Comparison of ENCODE assay signal across 1 cellular context in the genomic region with DNA sequence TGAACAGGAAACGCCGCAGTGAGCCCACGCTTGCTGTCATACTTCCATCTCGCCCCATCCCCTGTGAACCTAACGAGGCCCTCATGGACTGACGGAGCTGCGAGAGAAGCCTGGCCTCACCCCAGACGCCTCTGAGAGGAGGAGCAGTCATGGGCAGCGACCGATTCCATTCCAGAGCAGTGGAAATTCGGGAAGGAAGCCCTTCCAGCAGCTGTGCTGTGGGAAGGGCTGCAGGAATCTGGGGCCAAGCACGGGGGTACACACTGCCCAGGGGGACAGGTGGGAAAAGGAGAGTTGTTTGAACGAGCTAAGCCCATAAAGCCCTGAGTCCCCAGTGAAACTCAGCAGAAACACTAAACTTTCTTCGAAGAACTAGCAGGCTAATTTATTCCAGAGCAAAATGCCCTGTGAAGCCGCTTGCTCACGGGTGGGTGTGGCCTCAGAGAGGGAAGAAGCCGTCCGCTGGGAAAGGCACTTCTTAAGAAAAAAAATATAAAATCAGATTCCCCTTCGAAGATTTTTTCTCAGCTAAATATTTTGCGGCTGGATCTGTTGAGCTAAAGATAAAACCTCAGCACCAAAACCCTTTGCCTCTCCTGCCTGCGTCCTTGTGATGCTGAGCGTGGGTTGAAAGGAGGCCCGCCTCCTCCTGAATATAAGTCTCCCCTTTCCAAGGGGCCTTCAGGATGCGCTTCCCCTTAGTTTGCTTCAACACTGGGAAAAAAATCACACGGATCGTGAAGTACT.
TF ChIP-seq lines count a peak whose summit lies in the region.

No MANE protein-coding gene starts in this region.

TF ChIP-seq in GM23338, 12 proteins besides CTCF, POLR2A, EP300 and RAD21 (continued from another document):
- TF ChIP-seq ZNF462 (CRISPR knock-in tag; IDR thresholded peaks at IDR 0.05) (no peak), ZNF331 (CRISPR knock-in tag; IDR thresholded peaks at IDR 0.05; ENCODE audit: low read depth) (no peak)
- TF ChIP-seq, protein P1, sequence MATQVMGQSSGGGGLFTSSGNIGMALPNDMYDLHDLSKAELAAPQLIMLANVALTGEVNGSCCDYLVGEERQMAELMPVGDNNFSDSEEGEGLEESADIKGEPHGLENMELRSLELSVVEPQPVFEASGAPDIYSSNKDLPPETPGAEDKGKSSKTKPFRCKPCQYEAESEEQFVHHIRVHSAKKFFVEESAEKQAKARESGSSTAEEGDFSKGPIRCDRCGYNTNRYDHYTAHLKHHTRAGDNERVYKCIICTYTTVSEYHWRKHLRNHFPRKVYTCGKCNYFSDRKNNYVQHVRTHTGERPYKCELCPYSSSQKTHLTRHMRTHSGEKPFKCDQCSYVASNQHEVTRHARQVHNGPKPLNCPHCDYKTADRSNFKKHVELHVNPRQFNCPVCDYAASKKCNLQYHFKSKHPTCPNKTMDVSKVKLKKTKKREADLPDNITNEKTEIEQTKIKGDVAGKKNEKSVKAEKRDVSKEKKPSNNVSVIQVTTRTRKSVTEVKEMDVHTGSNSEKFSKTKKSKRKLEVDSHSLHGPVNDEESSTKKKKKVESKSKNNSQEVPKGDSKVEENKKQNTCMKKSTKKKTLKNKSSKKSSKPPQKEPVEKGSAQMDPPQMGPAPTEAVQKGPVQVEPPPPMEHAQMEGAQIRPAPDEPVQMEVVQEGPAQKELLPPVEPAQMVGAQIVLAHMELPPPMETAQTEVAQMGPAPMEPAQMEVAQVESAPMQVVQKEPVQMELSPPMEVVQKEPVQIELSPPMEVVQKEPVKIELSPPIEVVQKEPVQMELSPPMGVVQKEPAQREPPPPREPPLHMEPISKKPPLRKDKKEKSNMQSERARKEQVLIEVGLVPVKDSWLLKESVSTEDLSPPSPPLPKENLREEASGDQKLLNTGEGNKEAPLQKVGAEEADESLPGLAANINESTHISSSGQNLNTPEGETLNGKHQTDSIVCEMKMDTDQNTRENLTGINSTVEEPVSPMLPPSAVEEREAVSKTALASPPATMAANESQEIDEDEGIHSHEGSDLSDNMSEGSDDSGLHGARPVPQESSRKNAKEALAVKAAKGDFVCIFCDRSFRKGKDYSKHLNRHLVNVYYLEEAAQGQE (IDR thresholded peaks at IDR 0.05; ENCODE audit: unreplicated experiment), result no peak
